9 cellular contexts compared by ENCODE assay signal in genomic region chr14:102849522-102850379, GRCh38.
DNase-seq lines count a peak whose midpoint lies in the region; ATAC-seq, FAIRE-seq and TF ChIP-seq lines count a peak whose summit lies in the region.
"Had no signal": no experiment of that assay in that cellular context is flagged by ENCODE, and none has a peak within 500 bp of the region (broad histone marks: within the 10 kb centered on the region; RNA-seq: fewer than 3 reads in every experiment).

No MANE protein-coding gene starts in this region.

- peaks cover 13% of the 10 kb centered on the region for H3K4me1 Mint-ChIP-seq in osteocyte (ENCODE audit: unreplicated experiment)

- intact Hi-C loops in endothelial cell of umbilical vein (cut with micrococcal nuclease): no loop called here

- no peak overlapping the region for H3K4me2 ChIP-seq in endothelial cell of umbilical vein (ENCODE audit: insufficient read depth, low read length)

- no peaks in the 10 kb centered on the region for H3K36me3 ChIP-seq in endothelial cell of umbilical vein (ENCODE audit: control insufficient read depth in 2 of 2, extremely low read depth in 1 of 2, insufficient read depth in 2 of 2, low read length in 2 of 2)
- H3K36me3 ChIP-seq in brain microvascular endothelial cell (replicated peaks): no peaks in the 10 kb centered on the region

- H3K9me3 ChIP-seq in endothelial cell of umbilical vein (replicated peaks; ENCODE audit: control insufficient read depth, insufficient read depth, low read length): no peaks in the 10 kb centered on the region

- FAIRE-seq in endothelial cell of umbilical vein (lab: Jason Lieb, UNC): peak; percentile 46

- H3K36me3 Mint-ChIP-seq in osteocyte (ENCODE audit: unreplicated experiment): peaks cover 3% of the 10 kb centered on the region

- H3K9me1 ChIP-seq in endothelial cell of umbilical vein (replicated peaks; ENCODE audit: control insufficient read depth, extremely low read depth, insufficient read depth, low read length): no peaks in the 10 kb centered on the region

- in situ Hi-C loops in G401 (cut with HindIII; ENCODE audit: low sequenced_read_pairs): no loop called here
- in situ Hi-C loops in brain microvascular endothelial cell (cut with HindIII; ENCODE audit: low pct_ligation_motif_present, low sequenced_read_pairs): no loop called here

- H3K27ac ChIP-seq in endothelial cell of umbilical vein (ENCODE audit: insufficient read depth, low read depth, low read length) (no peak overlapping the region), brain microvascular endothelial cell (no peak overlapping the region)
- H3K27ac ChIP-seq: HL-60 had no signal

- no peaks in the 10 kb centered on the region for H3K79me2 ChIP-seq in endothelial cell of umbilical vein (ENCODE audit: control insufficient read depth, insufficient read depth, low read length)

- dilution Hi-C loops in endothelial cell of umbilical vein (cut with MboI; ENCODE audit: extremely low pct_ligation_motif_present, low sequenced_read_pairs): no loop called here

- H4K20me1 ChIP-seq in endothelial cell of umbilical vein (replicated peaks; ENCODE audit: control insufficient read depth, extremely low read depth, insufficient read depth, low read length): no peaks in the 10 kb centered on the region

- H3K4me3 ChIP-seq in endothelial cell of umbilical vein (replicated peaks in 1 of 3; ENCODE audit: insufficient read depth in 1 of 3, low read depth in 1 of 3, low read length in 3 of 3) (no peak overlapping the region), brain microvascular endothelial cell (ENCODE audit: low read depth, low read length) (no peak overlapping the region)

- no peaks in the 10 kb centered on the region for H3K27me3 Mint-ChIP-seq in osteocyte (ENCODE audit: unreplicated experiment)

- no peak for TF ChIP-seq CTCF in endothelial cell of umbilical vein (IDR thresholded peaks at IDR 0.05; ENCODE audit: extremely low read depth in 1 of 2, insufficient read depth in 1 of 2, low read depth in 1 of 2, low read length in 2 of 2)
- no peak for TF ChIP-seq CTCF in osteocyte (IDR thresholded peaks at IDR 0.05)
- TF ChIP-seq CTCF in brain microvascular endothelial cell (IDR thresholded peaks at IDR 0.05; ENCODE audit: low read depth, low read length, missing control alignments): no peak

- CTCF ChIA-PET in endothelial cell of umbilical vein (lab: Charles Lee): interaction anchor here (1.0 to 1.6 kb wide), 2 partner anchors 155 to 325 kb away, joined by 4 read pairs; no protein-coding TSS in a partner anchor

- ATAC-seq in GM18861 (IDR thresholded peaks at IDR 0.05; ENCODE audit: unreplicated experiment): no peak
- ATAC-seq in HG03108 (IDR thresholded peaks at IDR 0.05; ENCODE audit: unreplicated experiment): no peak

- POLR2A ChIA-PET in endothelial cell of umbilical vein (lab: Charles Lee): no interaction called here

- TF ChIP-seq POLR2A in endothelial cell of umbilical vein (IDR thresholded peaks at IDR 0.05; ENCODE audit: low read depth, low read length): no peak

- DNase-seq in G401 (ENCODE audit: low spot score) (peak; percentile 95), NCI-H524 (lab: John Stamatoyannopoulos, UW) (peak; percentile 96 to 97), endothelial cell of umbilical vein (ENCODE audit: low read depth, low spot score) (peak; percentile 71), osteocyte (ENCODE audit: extremely low spot score, unreplicated experiment) (no peak), brain microvascular endothelial cell (no peak), DMS153 (lab: John Stamatoyannopoulos, UW) (no peak)

- H3K9ac ChIP-seq in endothelial cell of umbilical vein (replicated peaks; ENCODE audit: extremely low read depth, insufficient read depth, low read length): no peak overlapping the region

- H3K27ac Mint-ChIP-seq in osteocyte (ENCODE audit: unreplicated experiment): peak overlapping the region; percentile 45

- H3K4me3 Mint-ChIP-seq in osteocyte (ENCODE audit: unreplicated experiment): no peak overlapping the region

- H3K9me3 Mint-ChIP-seq in osteocyte (ENCODE audit: unreplicated experiment): no peaks in the 10 kb centered on the region

- no TSS peak for BruUV-seq in endothelial cell of umbilical vein (replicated peaks; lab: Mats Ljungman, UMichigan)

- no peak overlapping the region for H2AFZ ChIP-seq in endothelial cell of umbilical vein (ENCODE audit: low read depth, low read length)

- peaks cover 10% of the 10 kb centered on the region for H3K4me1 ChIP-seq in endothelial cell of umbilical vein (ENCODE audit: control insufficient read depth, extremely low read depth, insufficient read depth, low read length)

- H3K27me3 ChIP-seq in endothelial cell of umbilical vein (ENCODE audit: control insufficient read depth in 2 of 2, insufficient read depth in 2 of 2, low read length in 2 of 2) (no peaks in the 10 kb centered on the region), brain microvascular endothelial cell (replicated peaks) (no peaks in the 10 kb centered on the region)

TF ChIP-seq in endothelial cell of umbilical vein, 7 proteins besides CTCF, POLR2A, EP300 and RAD21:
- no peak for TF ChIP-seq EZH2 (IDR thresholded peaks at IDR 0.05; ENCODE audit: borderline replicate concordance, low read depth, low read length, severe bottlenecking)
- TF ChIP-seq MAX (IDR thresholded peaks at IDR 0.05; ENCODE audit: insufficient read depth, insufficient read length): no peak
- no peak for TF ChIP-seq FOS (IDR thresholded peaks at IDR 0.05; ENCODE audit: borderline replicate concordance, insufficient read depth, low read length)
- TF ChIP-seq GATA2 (IDR thresholded peaks at IDR 0.05; ENCODE audit: insufficient read depth, insufficient read length, low read depth, low read length): no peak
- TF ChIP-seq POLR2AphosphoS5 (IDR thresholded peaks at IDR 0.05; ENCODE audit: insufficient read depth, low read depth, low read length): no peak
- TF ChIP-seq MYC (IDR thresholded peaks at IDR 0.05; ENCODE audit: low read depth, low read length): no peak
- no peak for TF ChIP-seq JUN (IDR thresholded peaks at IDR 0.05; ENCODE audit: borderline replicate concordance, insufficient read depth, insufficient read length, low read depth)

Comparison
In these comparisons a context has a peak if more than half of its experiments do, and no peak if none do; other contexts are left out.
1. DNase-seq: peak in G401 (single experiment), NCI-H524 (2 of 2) and endothelial cell of umbilical vein (single experiment); none in osteocyte (single experiment), brain microvascular endothelial cell (single experiment) and DMS153 (single experiment).